ENCODE assay signal across 20 cellular contexts in genomic region chr15:88905576-88905975, GRCh38. TPM values are rescaled to one million over a fixed set of nuclear protein-coding genes. Genes with fewer than 3 reads are reported as not detected.
A peak's percentile ranks its signal among the peaks of the same experiment; 100 is the strongest.
DNase-seq lines count a peak whose midpoint lies in the region; ATAC-seq and TF ChIP-seq lines count a peak whose summit lies in the region.
"Had no signal": no experiment of that assay in that cellular context is flagged by ENCODE, and none has a peak within 500 bp of the region (broad histone marks: within the 10 kb centered on the region; RNA-seq: fewer than 3 reads in every experiment).

No MANE protein-coding gene starts in this region.

- no peak overlapping the region for H3K4me2 ChIP-seq in mesenchymal stem cell (ENCODE audit: low read length, poor library complexity, severe bottlenecking)

- DNase-seq in Right ventricle myocardium superior (peak; percentile 30), Right ventricle myocardium inferior (ENCODE audit: missing footprints) (no peak), T-helper 17 cell (no peak), mesenchymal stem cell (no peak), upper lobe of right lung (peak; percentile 43), GM10248 (ENCODE audit: extremely low spot score) (no peak)
- DNase-seq: DND-41; effector CD8-positive, alpha-beta T cell; head of caudate nucleus; KG1; mesendoderm; NCI-H1048; NCI-H2171; NCI-H526 treated with DMSO at 0.1 percent for 48 hours; SIG-M5 had no signal

- no peak overlapping the region for H2AFZ ChIP-seq in mesenchymal stem cell (ENCODE audit: low read depth, low read length)

- TF ChIP-seq CTCF in upper lobe of right lung (IDR thresholded peaks at IDR 0.05) (no peak), GM10248 (IDR thresholded peaks at IDR 0.05; ENCODE audit: control extremely low read depth, extremely low read depth, low read depth, missing control alignments) (no peak)

- peak overlapping the region; percentile 100 for H3K27ac Mint-ChIP-seq in T-helper 17 cell

- H3K36me3 ChIP-seq in mesenchymal stem cell (ENCODE audit: control insufficient read depth in 1 of 2, insufficient read depth in 2 of 2, low read depth in 1 of 2, low read length in 2 of 2): peaks cover 53 to 82% of the 10 kb centered on the region in 2 experiments
- peaks cover 39% of the 10 kb centered on the region for H3K36me3 ChIP-seq in upper lobe of right lung

- H2BK5ac ChIP-seq in mesenchymal stem cell (ENCODE audit: low read depth, low read length, poor library complexity, severe bottlenecking): no peak overlapping the region

- H3K14ac ChIP-seq in mesenchymal stem cell (ENCODE audit: low read length in 2 of 2): no peak overlapping the region

- CTCF ChIA-PET in GM10248 (lab: Yijun Ruan, JAX): interaction anchor here (1.1 to 3.6 kb wide), 38 partner anchors 9 to 395 kb away, joined by 3 to 29 read pairs (median 6); partner anchors contain the start of genes HAPLN3, ISG20 and MFGE8

- H3K4me3 Mint-ChIP-seq in T-helper 17 cell: no peak overlapping the region
- H3K4me3 Mint-ChIP-seq: central memory CD8-positive, alpha-beta T cell; nephron had no signal

- peak overlapping the region; percentile 45 for H2BK15ac ChIP-seq in mesenchymal stem cell (ENCODE audit: low read depth, poor library complexity, severe bottlenecking)

- no peak overlapping the region for H3K23ac ChIP-seq in mesenchymal stem cell (ENCODE audit: low read length in 2 of 2)

- POLR2A ChIA-PET in GM10248 (lab: Yijun Ruan, JAX): no interaction called here

- intact Hi-C loops in Right ventricle myocardium superior (cut with DNase I) (loop anchor here (5.0 kb wide), 1 partner anchor 112 kb away; no protein-coding TSS in a partner anchor), Right ventricle myocardium inferior (cut with DNase I) (loop anchor here (2.0 kb wide), 2 partner anchors 111 to 151 kb away; no protein-coding TSS in a partner anchor), upper lobe of right lung (cut with DNase I) (loop anchor here (10.0 kb wide), 1 partner anchor 109 kb away; no protein-coding TSS in a partner anchor)

- H3K4me3 ChIP-seq in mesenchymal stem cell (ENCODE audit: insufficient read depth in 1 of 2, low read depth in 1 of 2, low read length in 2 of 2) (no peak overlapping the region), upper lobe of right lung (no peak overlapping the region)
- H3K4me3 ChIP-seq: HAP-1 had no signal

- peak overlapping the region in 1 of 2 experiments; percentile 29 for H2BK12ac ChIP-seq in mesenchymal stem cell (ENCODE audit: low read length in 2 of 2)

- H3K4me1 ChIP-seq in mesenchymal stem cell (ENCODE audit: control insufficient read depth, insufficient read depth, low read depth, low read length): peaks cover 12% of the 10 kb centered on the region
- peaks cover 9% of the 10 kb centered on the region for H3K4me1 ChIP-seq in upper lobe of right lung

- H4K8ac ChIP-seq in mesenchymal stem cell (ENCODE audit: low read length): no peak overlapping the region

- H3K9ac ChIP-seq in mesenchymal stem cell (ENCODE audit: low read length): no peak overlapping the region

- ATAC-seq in Right ventricle myocardium superior (ENCODE audit: poor library complexity): no peak
- ATAC-seq in Right ventricle myocardium inferior: no peak
- no peak for ATAC-seq in T-helper 17 cell
- no peak for ATAC-seq in upper lobe of right lung
- ATAC-seq in HG03159 (IDR thresholded peaks at IDR 0.05; ENCODE audit: unreplicated experiment): no peak
- no peak for ATAC-seq in HG03460 (IDR thresholded peaks at IDR 0.05; ENCODE audit: unreplicated experiment)

- H3K4ac ChIP-seq in mesenchymal stem cell (ENCODE audit: low read depth in 1 of 2, low read length in 2 of 2): no peak overlapping the region

- no peak overlapping the region for H2AK5ac ChIP-seq in mesenchymal stem cell (ENCODE audit: low read length, severe bottlenecking)

- no peak overlapping the region for H2BK120ac ChIP-seq in mesenchymal stem cell (ENCODE audit: low read depth, low read length)

- peaks cover 33% of the 10 kb centered on the region for H3K79me1 ChIP-seq in mesenchymal stem cell (replicated peaks; ENCODE audit: low read length, poor library complexity, severe bottlenecking)

- H3K27ac ChIP-seq in mesenchymal stem cell (ENCODE audit: low read length, poor library complexity, severe bottlenecking) (no peak overlapping the region), upper lobe of right lung (no peak overlapping the region)

- WGBS in mesenchymal stem cell: 94% methylated on average over 9 of the region's 11 CpGs

- peaks cover 47% of the 10 kb centered on the region for H3K4me1 Mint-ChIP-seq in T-helper 17 cell

- H3K36me3 Mint-ChIP-seq in T-helper 17 cell (ENCODE audit: low read depth): peaks cover 7% of the 10 kb centered on the region

- H3K9me3 ChIP-seq in T-helper 17 cell (ENCODE audit: control insufficient read depth, low read length, poor library complexity, severe bottlenecking): no peaks in the 10 kb centered on the region
- H3K9me3 ChIP-seq in mesenchymal stem cell (ENCODE audit: control insufficient read depth, low read length): no peaks in the 10 kb centered on the region
- H3K9me3 ChIP-seq in upper lobe of right lung: no peaks in the 10 kb centered on the region
- H3K9me3 ChIP-seq: HAP-1 had no signal

- H4K91ac ChIP-seq in mesenchymal stem cell (ENCODE audit: low read length): no peak overlapping the region

- no peaks in the 10 kb centered on the region for H3K27me3 Mint-ChIP-seq in T-helper 17 cell
- H3K27me3 Mint-ChIP-seq: central memory CD8-positive, alpha-beta T cell had no signal

- no peak overlapping the region for H3K18ac ChIP-seq in mesenchymal stem cell (ENCODE audit: low read depth in 1 of 2, low read length in 2 of 2)

- H3K27me3 ChIP-seq in mesenchymal stem cell (ENCODE audit: control insufficient read depth in 1 of 2, insufficient read depth in 1 of 2, low read length in 2 of 2) (no peaks in the 10 kb centered on the region), upper lobe of right lung (no peaks in the 10 kb centered on the region)

RNA-seq across cellular contexts. Expression of gene MFGE8, which starts 7.6 kb away (rescaled TPM):
- total RNA-seq in Right ventricle myocardium superior: 290 TPM
- total RNA-seq in Right ventricle myocardium inferior: 321 TPM
- total RNA-seq in T-helper 17 cell: 10 to 100 TPM; 69.1 to 77.8 TPM
- 160 TPM for polyA plus RNA-seq in mesenchymal stem cell (2013, experiment 1 of 2)
- polyA plus RNA-seq in mesenchymal stem cell (2013, experiment 2 of 2): 152 TPM
- total RNA-seq in upper lobe of right lung: 168 TPM

RNA-seq across cellular contexts. Expression of gene HAPLN3, which starts 10.2 kb away (rescaled TPM):
- 2.0 TPM for total RNA-seq in Right ventricle myocardium superior
- 1.1 TPM for total RNA-seq in Right ventricle myocardium inferior
- total RNA-seq in T-helper 17 cell: 100 to 1,000 TPM; 103 to 105 TPM
- 0.98 TPM for polyA plus RNA-seq in mesenchymal stem cell (2013, experiment 1 of 2)
- polyA plus RNA-seq in mesenchymal stem cell (2013, experiment 2 of 2): 1.1 TPM
- 4.6 TPM for total RNA-seq in upper lobe of right lung

Comparison
In these comparisons a context has a peak if more than half of its experiments do, and no peak if none do; other contexts are left out.
1. DNase-seq: peak in Right ventricle myocardium superior (single experiment) and upper lobe of right lung (single experiment); none in Right ventricle myocardium inferior (single experiment), T-helper 17 cell (0 of 3), mesenchymal stem cell (single experiment) and GM10248 (single experiment).
2. RNA of gene HAPLN3, which starts 10.2 kb away (total RNA-seq): 103 to 105 TPM in T-helper 17 cell; 4.6 TPM in upper lobe of right lung (single experiment), 2.0 TPM in Right ventricle myocardium superior (single experiment) and 1.1 TPM in Right ventricle myocardium inferior (single experiment); every median in the first group is over 10 times any median in the second.